In the genomic region with DNA sequence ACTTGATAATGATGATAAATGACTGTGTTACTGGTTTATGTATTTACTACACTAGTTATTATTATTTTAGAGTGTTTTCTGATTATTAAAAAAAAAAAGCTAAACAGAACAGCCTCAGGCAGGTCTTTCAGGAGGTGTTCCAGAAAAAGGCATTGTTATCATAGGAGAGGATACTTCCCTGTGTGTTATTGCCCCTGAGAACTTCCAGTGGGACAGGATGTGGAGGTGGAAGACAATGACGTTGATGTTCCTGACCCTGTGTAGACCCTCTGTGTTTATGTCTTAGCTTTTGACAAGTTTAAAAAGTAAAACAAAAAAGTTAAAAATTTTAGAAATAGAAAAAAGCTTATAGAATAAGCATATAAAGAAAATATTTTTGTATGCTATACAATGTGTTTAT, we compare ENCODE assay signal across 17 cellular contexts. TPM values are rescaled to one million over a fixed set of nuclear protein-coding genes. Genes with fewer than 3 reads are reported as not detected.
A peak's percentile ranks its signal among the peaks of the same experiment; 100 is the strongest.
DNase-seq lines count a peak whose midpoint lies in the region; ATAC-seq, FAIRE-seq and TF ChIP-seq lines count a peak whose summit lies in the region.
"Had no signal": no experiment of that assay in that cellular context is flagged by ENCODE, and none has a peak within 500 bp of the region (broad histone marks: within the 10 kb centered on the region; RNA-seq: fewer than 3 reads in every experiment).

No MANE protein-coding gene starts in this region.

- H3K27me3 ChIP-seq in dorsolateral prefrontal cortex (no peaks in the 10 kb centered on the region), gastrocnemius medialis (no peaks in the 10 kb centered on the region)
- H3K27me3 ChIP-seq: MG63 had no signal

- no peak overlapping the region for H3K4me3 Mint-ChIP-seq in effector memory CD8-positive, alpha-beta T cell

- no peaks in the 10 kb centered on the region for H3K36me3 Mint-ChIP-seq in effector memory CD8-positive, alpha-beta T cell (ENCODE audit: insufficient read depth)

- no peaks in the 10 kb centered on the region for H3K9me3 Mint-ChIP-seq in effector memory CD8-positive, alpha-beta T cell

- peaks cover 0 to 3% of the 10 kb centered on the region in 2 donors for H3K4me1 ChIP-seq in gastrocnemius medialis

- peak overlapping the region in 1 of 59 donors; percentile 33 for H3K4me3 ChIP-seq in dorsolateral prefrontal cortex
- no peak overlapping the region for H3K4me3 ChIP-seq in gastrocnemius medialis
- H3K4me3 ChIP-seq: GM12878, MG63 had no signal

- H3K27ac ChIP-seq in dorsolateral prefrontal cortex, result peak overlapping the region; percentile 11 to 98 (median 88)
- peak overlapping the region; percentile 21 to 40 (median 31) for H3K27ac ChIP-seq in gastrocnemius medialis

- intact Hi-C loops in dorsolateral prefrontal cortex (cut with DNase I) (no loop called here), gastrocnemius medialis (cut with DNase I; ENCODE audit: low total_unique reads) (no loop called here), posterior vena cava (cut with DNase I) (no loop called here)

- H3K9me3 ChIP-seq in gastrocnemius medialis, result no peaks in the 10 kb centered on the region
- H3K9me3 ChIP-seq: Caco-2, MG63 had no signal

- TF ChIP-seq POLR2A in gastrocnemius medialis (IDR thresholded peaks at IDR 0.05), result no peak

- H3K27ac Mint-ChIP-seq in effector memory CD8-positive, alpha-beta T cell, result no peak overlapping the region

- DNase-seq in NCI-H146 treated with DMSO at 0.1 percent for 48 hours (lab: John Stamatoyannopoulos, UW; ENCODE audit: unreplicated experiment) (peak; percentile 29), dorsolateral prefrontal cortex (no peak), gastrocnemius medialis (no peak), posterior vena cava (ENCODE audit: low spot score) (no peak), NCI-H128 (lab: John Stamatoyannopoulos, UW; ENCODE audit: unreplicated experiment) (no peak)
- no peak for DNase-seq in effector memory CD8-positive, alpha-beta T cell
- DNase-seq: AML-193, Caco-2, HCEC 1CT, MG63, NCI-H1092 treated with DMSO at 0.1 percent for 48 hours, NCI-H2227 treated with DMSO at 0.1 percent for 48 hours, NCI-H526, PC-3 had no signal

- peak; percentile 88 for FAIRE-seq in A204.1 (lab: Jason Lieb, UNC)
- FAIRE-seq: GM12878, GM18507 had no signal

- H3K4me1 Mint-ChIP-seq in effector memory CD8-positive, alpha-beta T cell (ENCODE audit: low read depth in 2 of 2), result peaks cover 16 to 18% of the 10 kb centered on the region in 2 donors

- in situ Hi-C loops in gastrocnemius medialis (cut with MboI; ENCODE audit: low sequenced_read_pairs in 4 of 4), result no loop called here

- ATAC-seq in gastrocnemius medialis, result no peak
- no peak for ATAC-seq in effector memory CD8-positive, alpha-beta T cell (replicated peaks)
- ATAC-seq: PC-3 had no signal

- TF ChIP-seq CTCF in dorsolateral prefrontal cortex (IDR thresholded peaks at IDR 0.05 in 54 of 56, conservative IDR thresholded peaks at IDR 0.05 in 2 of 56; ENCODE audit: low read depth in 1 of 56, partially characterized antibody in 56 of 56) (no peak), gastrocnemius medialis (IDR thresholded peaks at IDR 0.05 in 4 of 5, conservative IDR thresholded peaks at IDR 0.05 in 1 of 5) (no peak)

- no peaks in the 10 kb centered on the region for H3K36me3 ChIP-seq in gastrocnemius medialis
- H3K36me3 ChIP-seq: MG63 had no signal

- no peaks in the 10 kb centered on the region for H3K27me3 Mint-ChIP-seq in effector memory CD8-positive, alpha-beta T cell

RNA-seq across cellular contexts. Expression of a gene that starts 49.1 kb away (rescaled TPM):
- total RNA-seq in dorsolateral prefrontal cortex, result 100 to 1,000 TPM in 118 of 120 experiments, 10 to 100 TPM in 2; 63.5 to 252 (median 193) TPM
- total RNA-seq in gastrocnemius medialis, result 1 to 10 TPM; 7.0 to 9.5 (median 9.2) TPM
- total RNA-seq in posterior vena cava, result 10 to 100 TPM; 41.5 to 43.3 TPM

Comparison
In these comparisons a context has a peak if more than half of its experiments do, and no peak if none do; other contexts are left out.
1. RNA of a gene that starts 49.1 kb away (total RNA-seq): 63.5 to 252 TPM in dorsolateral prefrontal cortex and 41.5 to 43.3 TPM in posterior vena cava; 7.0 to 9.5 TPM in gastrocnemius medialis; every median in the first group is over 4 times any median in the second.